9 cellular contexts compared by ENCODE assay signal in genomic region chr10:89163265-89163995, GRCh38. TPM values are rescaled to one million over a fixed set of nuclear protein-coding genes. Genes with fewer than 3 reads are reported as not detected.
DNase-seq lines count a peak whose midpoint lies in the region; ATAC-seq and TF ChIP-seq lines count a peak whose summit lies in the region.
"Had no signal": no experiment of that assay in that cellular context is flagged by ENCODE, and none has a peak within 500 bp of the region (broad histone marks: within the 10 kb centered on the region; RNA-seq: fewer than 3 reads in every experiment).

No MANE protein-coding gene starts in this region.

- H3K27ac Mint-ChIP-seq in activated CD8-positive, alpha-beta T cell treated with anti-CD3 and anti-CD28 coated beads, Interleukin-2, amount 10 ng/mL, durations not matched to agents 7 days and 5 days = peak overlapping the region; percentile 84
- H3K27ac Mint-ChIP-seq in chondrocyte (ENCODE audit: unreplicated experiment) = no peak overlapping the region
- H3K27ac Mint-ChIP-seq: brain had no signal

- H3K27me3 Mint-ChIP-seq in activated CD8-positive, alpha-beta T cell treated with anti-CD3 and anti-CD28 coated beads, Interleukin-2, amount 10 ng/mL, durations not matched to agents 7 days and 5 days (ENCODE audit: low read depth) = peaks cover 6% of the 10 kb centered on the region
- H3K27me3 Mint-ChIP-seq in chondrocyte (ENCODE audit: low read depth) = peaks cover 34% of the 10 kb centered on the region
- H3K27me3 Mint-ChIP-seq: brain had no signal

- peak overlapping the region; percentile 67 for H3K4me3 Mint-ChIP-seq in activated CD8-positive, alpha-beta T cell treated with anti-CD3 and anti-CD28 coated beads, Interleukin-2, amount 10 ng/mL, durations not matched to agents 7 days and 5 days
- H3K4me3 Mint-ChIP-seq in chondrocyte (ENCODE audit: unreplicated experiment) = no peak overlapping the region
- H3K4me3 Mint-ChIP-seq: brain had no signal

- CTCF ChIA-PET in activated CD8-positive, alpha-beta T cell treated with anti-CD3 and anti-CD28 coated beads, Interleukin-2, amount 10 ng/mL, durations not matched to agents 7 days and 5 days (lab: Charles Lee) = interaction anchor here (0.7 to 2.9 kb wide), 9 partner anchors 24 to 328 kb away, joined by 3 to 15 read pairs (median 4); partner anchors contain the start of gene CH25H

- peaks cover 31% of the 10 kb centered on the region for H3K4me1 Mint-ChIP-seq in activated CD8-positive, alpha-beta T cell treated with anti-CD3 and anti-CD28 coated beads, Interleukin-2, amount 10 ng/mL, durations not matched to agents 7 days and 5 days (ENCODE audit: low read depth)
- peaks cover 4% of the 10 kb centered on the region for H3K4me1 Mint-ChIP-seq in chondrocyte (ENCODE audit: low read depth)
- H3K4me1 Mint-ChIP-seq: brain had no signal

- no peak overlapping the region for H3K4me3 ChIP-seq in fibroblast of mammary gland (ENCODE audit: control insufficient read depth, low read depth, low read length)

- DNase-seq in AG08395 (ENCODE audit: low spot score) = peak; percentile 40
- DNase-seq in activated CD8-positive, alpha-beta T cell treated with anti-CD3 and anti-CD28 coated beads, Interleukin-2, amount 10 ng/mL, durations not matched to agents 7 days and 5 days = peak; percentile 84
- peak; percentile 77 for DNase-seq in fibroblast of mammary gland (ENCODE audit: low read depth)
- DNase-seq in stimulated activated CD4-positive, alpha-beta T cell treated with anti-CD3 and anti-CD28 coated beads, Interleukin-1b, Interleukin-23, amount 100 ng/mL, for 1 hour (ENCODE audit: low read depth in 2 of 2) = peak; percentile 7
- DNase-seq in NCI-H2227 treated with DMSO at 0.1 percent for 48 hours (lab: John Stamatoyannopoulos, UW) = no peak
- no peak for DNase-seq in chondrocyte (ENCODE audit: low spot score)

- H3K9me3 Mint-ChIP-seq in activated CD8-positive, alpha-beta T cell treated with anti-CD3 and anti-CD28 coated beads, Interleukin-2, amount 10 ng/mL, durations not matched to agents 7 days and 5 days (ENCODE audit: insufficient read depth) = no peaks in the 10 kb centered on the region
- no peaks in the 10 kb centered on the region for H3K9me3 Mint-ChIP-seq in chondrocyte (ENCODE audit: low read depth)

- H3K36me3 Mint-ChIP-seq in activated CD8-positive, alpha-beta T cell treated with anti-CD3 and anti-CD28 coated beads, Interleukin-2, amount 10 ng/mL, durations not matched to agents 7 days and 5 days (ENCODE audit: low read depth) = no peaks in the 10 kb centered on the region
- no peaks in the 10 kb centered on the region for H3K36me3 Mint-ChIP-seq in chondrocyte (ENCODE audit: low read depth)
- H3K36me3 Mint-ChIP-seq: brain had no signal

- peak; percentile 98 for ATAC-seq in GM19372 (IDR thresholded peaks at IDR 0.05; ENCODE audit: low read depth, unreplicated experiment)
- peak; percentile 97 for ATAC-seq in HG03460 (IDR thresholded peaks at IDR 0.05; ENCODE audit: unreplicated experiment)
- ATAC-seq in activated CD8-positive, alpha-beta T cell treated with anti-CD3 and anti-CD28 coated beads, Interleukin-2, amount 10 ng/mL, durations not matched to agents 7 days and 5 days = peak; percentile 96

- POLR2A ChIA-PET in activated CD8-positive, alpha-beta T cell treated with anti-CD3 and anti-CD28 coated beads, Interleukin-2, amount 10 ng/mL, durations not matched to agents 7 days and 5 days (lab: Charles Lee) = interaction anchor here (0.9 to 1.7 kb wide), 2 partner anchors 132 to 173 kb away, joined by 3 to 4 read pairs; partner anchors contain the start of gene FAS

- no peak for TF ChIP-seq CTCF in fibroblast of mammary gland (conservative IDR thresholded peaks at IDR 0.05; ENCODE audit: control insufficient read depth, insufficient read depth, low read depth, low read length)
- no peak for TF ChIP-seq CTCF in chondrocyte (IDR thresholded peaks at IDR 0.05)

RNA-seq across cellular contexts. Expression of gene CH25H, which starts 43.7 kb away (rescaled TPM):
- total RNA-seq in activated CD8-positive, alpha-beta T cell treated with anti-CD3 and anti-CD28 coated beads, Interleukin-2, amount 10 ng/mL, durations not matched to agents 7 days and 5 days = not detected
- total RNA-seq in chondrocyte = not detected in 3 replicates

Comparison
In these comparisons a context has a peak if more than half of its experiments do, and no peak if none do; other contexts are left out.
1. DNase-seq: peak in AG08395 (single experiment), activated CD8-positive, alpha-beta T cell treated with anti-CD3 and anti-CD28 coated beads, Interleukin-2, amount 10 ng/mL, durations not matched to agents 7 days and 5 days (single experiment), fibroblast of mammary gland (single experiment) and stimulated activated CD4-positive, alpha-beta T cell treated with anti-CD3 and anti-CD28 coated beads, Interleukin-1b, Interleukin-23, amount 100 ng/mL, for 1 hour (2 of 2); none in NCI-H2227 treated with DMSO at 0.1 percent for 48 hours (single experiment) and chondrocyte (single experiment).
2. Peak in every context shown above with its lines, with median percentiles within 50 percentile points of each other: ATAC-seq.